Comparison of ENCODE assay signal across 8 cellular contexts in genomic region chr16:58732545-58733247, GRCh38. TPM values are rescaled to one million over a fixed set of nuclear protein-coding genes. Genes with fewer than 3 reads are reported as not detected.
DNase-seq lines count a peak whose midpoint lies in the region; ATAC-seq and TF ChIP-seq lines count a peak whose summit lies in the region.

No MANE protein-coding gene starts in this region.

- peak overlapping the region; percentile 95 for H3K4me3 Mint-ChIP-seq in MCF 10A (ENCODE audit: unreplicated experiment)

- no peaks in the 10 kb centered on the region for H3K36me3 ChIP-seq in KMS-11 (ENCODE audit: insufficient read depth)

- peaks cover 14% of the 10 kb centered on the region for H3K36me3 Mint-ChIP-seq in MCF 10A (ENCODE audit: insufficient read depth, unreplicated experiment)

- no peaks in the 10 kb centered on the region for H3K9me3 ChIP-seq in mononuclear cell (ENCODE audit: low read depth, low read length)

- H4K20me1 ChIP-seq in KMS-11 (ENCODE audit: insufficient read depth): 0 out of 2 replicates have a peak, but pooled peaks cover 3% of the 10 kb centered on the region

- peak; percentile 34 for ATAC-seq in GM21528 (IDR thresholded peaks at IDR 0.05; ENCODE audit: low FRiP score, unreplicated experiment)

- no peaks in the 10 kb centered on the region for H3K27me3 ChIP-seq in KMS-11 (ENCODE audit: insufficient read depth, low read depth)
- H3K27me3 ChIP-seq in mononuclear cell (ENCODE audit: insufficient read depth, low read length): no peaks in the 10 kb centered on the region

- H3K9ac ChIP-seq in KMS-11: peak overlapping the region; percentile 92

- peaks cover 55% of the 10 kb centered on the region for H3K79me2 ChIP-seq in KMS-11 (ENCODE audit: insufficient read depth, low read depth)

- H3K27me3 Mint-ChIP-seq in MCF 10A (ENCODE audit: insufficient read depth, unreplicated experiment): no peaks in the 10 kb centered on the region

- H3K4me1 ChIP-seq in KMS-11 (ENCODE audit: low read depth, poor library complexity, severe bottlenecking) (peaks cover 21% of the 10 kb centered on the region), mononuclear cell (ENCODE audit: insufficient read depth, low read length) (peaks cover 18% of the 10 kb centered on the region)

- H3K4me2 ChIP-seq in KMS-11: peak overlapping the region; percentile 92

- H2AFZ ChIP-seq in KMS-11 (ENCODE audit: low read depth): peak overlapping the region; percentile 80; the same call in 1 of the 2 replicates

- DNase-seq in ELR (ENCODE audit: low read depth): peak; percentile 79
- peak; percentile 67 for DNase-seq in MCF 10A (ENCODE audit: unreplicated experiment)
- DNase-seq in posterior cingulate gyrus: no peak
- DNase-seq in HK-2 (ENCODE audit: unreplicated experiment): no peak
- DNase-seq in OCI-M1 (lab: John Stamatoyannopoulos, UW): no peak

- TSS peak; percentile 33 for BruUV-seq in MCF 10A (replicated peaks; lab: Mats Ljungman, UMichigan)

- no peak overlapping the region for H3K4me3 ChIP-seq in KMS-11 (IDR thresholded peaks at IDR 0.05; ENCODE audit: insufficient read depth, low read depth, low read length)
- peak overlapping the region; percentile 84 for H3K4me3 ChIP-seq in mononuclear cell (ENCODE audit: low read length)

- intact Hi-C loops in MCF 10A (cut with micrococcal nuclease) (loop anchor here (10.0 kb wide), 1 partner anchor 48 kb away; the partner anchor contains the start of gene SLC38A7), posterior cingulate gyrus (cut with DNase I) (loop anchor here (5.0 kb wide), 2 partner anchors 45 to 100 kb away; no protein-coding TSS in a partner anchor)

- POLR2A ChIA-PET in MCF 10A (lab: Yijun Ruan, JAX): interaction anchor here (0.6 to 2.6 kb wide), 5 partner anchors 9 to 134 kb away, joined by 3 to 12 read pairs (median 4); partner anchors contain the start of gene SLC38A7

- TF ChIP-seq CTCF in KMS-11 (conservative IDR thresholded peaks at IDR 0.05; ENCODE audit: low read depth, low read length) (no peak), MCF 10A (IDR thresholded peaks at IDR 0.05; ENCODE audit: unreplicated experiment) (no peak)

- peaks cover 11% of the 10 kb centered on the region for H3K4me1 Mint-ChIP-seq in MCF 10A (ENCODE audit: insufficient read depth, unreplicated experiment)

- H3K27ac Mint-ChIP-seq in MCF 10A (ENCODE audit: low read depth, unreplicated experiment): peak overlapping the region; percentile 71

- CTCF ChIA-PET in MCF 10A (lab: Yijun Ruan, JAX): interaction anchor here (0.7 to 2.3 kb wide), 9 partner anchors 8 to 1570 kb away, joined by 3 to 8 read pairs (median 3); no protein-coding TSS in a partner anchor

- no peaks in the 10 kb centered on the region for H3K9me3 Mint-ChIP-seq in MCF 10A (ENCODE audit: unreplicated experiment)

- H3K27ac ChIP-seq in KMS-11: peak overlapping the region; percentile 70

RNA-seq across cellular contexts. Expression of gene GOT2, which starts 1.4 kb away (rescaled TPM):
- total RNA-seq in MCF 10A (2022) (86.8 and 96.9 TPM in 2 replicates), mononuclear cell (10.0 TPM)

RNA-seq across cellular contexts. Expression of gene SLC38A7, which starts 48.1 kb away (rescaled TPM):
- total RNA-seq in MCF 10A (2022) (12.6 and 21.4 TPM in 2 replicates), mononuclear cell (6.7 TPM)

Comparison
In these comparisons a context has a peak if more than half of its experiments do, and no peak if none do; other contexts are left out.
1. DNase-seq: peak in ELR (single experiment) and MCF 10A (single experiment); none in posterior cingulate gyrus (0 of 10), HK-2 (single experiment) and OCI-M1 (single experiment).